Comparison of ENCODE assay signal across 8 cellular contexts in genomic region chr2:190627881-190628412, GRCh38. TPM values are rescaled to one million over a fixed set of nuclear protein-coding genes. Genes with fewer than 3 reads are reported as not detected.
DNase-seq lines count a peak whose midpoint lies in the region; ATAC-seq and TF ChIP-seq lines count a peak whose summit lies in the region.

No MANE protein-coding gene starts in this region.

- H3K4me1 ChIP-seq in SK-N-SH (ENCODE audit: control insufficient read depth in 1 of 2, insufficient read depth in 2 of 2, low read depth in 1 of 2, low read length in 1 of 2), result peaks cover 4% of the 10 kb centered on the region in 2 experiments; a peak in 1 of 4 replicates
- H3K4me1 ChIP-seq in tibial artery, result peaks cover 0 to 34% (median 6%) of the 10 kb centered on the region in 4 donors

- no peaks in the 10 kb centered on the region for H4K20me1 ChIP-seq in SK-N-SH (ENCODE audit: insufficient read depth)

- H3K9ac ChIP-seq in SK-N-SH, result no peak overlapping the region

- CTCF ChIA-PET in SK-N-SH (lab: Yijun Ruan, JAX), result interaction anchor here (1.4 kb wide), 1 partner anchor 176 kb away, joined by 3 read pairs; no protein-coding TSS in a partner anchor

- H3K4me2 ChIP-seq in SK-N-SH, result peak overlapping the region; percentile 73

- ATAC-seq in GM18868 (IDR thresholded peaks at IDR 0.05; ENCODE audit: unreplicated experiment) (peak; percentile 86), HG03159 (IDR thresholded peaks at IDR 0.05; ENCODE audit: unreplicated experiment) (peak; percentile 82)

- intact Hi-C loops in tibial artery (cut with DNase I; ENCODE audit: low total_unique reads), result no loop called here

- POLR2A ChIA-PET in SK-N-SH (lab: Yijun Ruan, JAX), result interaction anchor here (1.5 kb wide), 1 partner anchor 22 kb away, joined by 4 read pairs; no protein-coding TSS in a partner anchor

- H2AFZ ChIP-seq in SK-N-SH (ENCODE audit: low read depth), result peak overlapping the region; percentile 85

- H3K27me3 ChIP-seq in SK-N-SH (ENCODE audit: insufficient read depth) (no peaks in the 10 kb centered on the region), tibial artery (no peaks in the 10 kb centered on the region)

- H3K27ac ChIP-seq in SK-N-SH (ENCODE audit: low read depth in 2 of 2, low read length in 1 of 2), result no peak overlapping the region
- H3K27ac ChIP-seq in tibial artery, result peak overlapping the region; percentile 75 to 89

- no peak for TF ChIP-seq RAD21 in SK-N-SH (IDR thresholded peaks at IDR 0.05; ENCODE audit: low read length)

- no peak for TF ChIP-seq EP300 in SK-N-SH (IDR thresholded peaks at IDR 0.05; ENCODE audit: borderline replicate concordance in 1 of 2, low read depth in 1 of 2, low read length in 1 of 2)

- H3K79me2 ChIP-seq in SK-N-SH (ENCODE audit: insufficient read depth), result no peaks in the 10 kb centered on the region

- peaks cover 4% of the 10 kb centered on the region for H3F3A ChIP-seq in SK-N-SH (replicated peaks; ENCODE audit: insufficient read depth)

- H3K4me3 ChIP-seq in AG09309 (ENCODE audit: control insufficient read depth, low read depth, low read length), result peak overlapping the region; percentile 49
- peak overlapping the region; percentile 42 to 46 for H3K4me3 ChIP-seq in SK-N-SH (ENCODE audit: low read depth in 2 of 2, low read length in 1 of 2)
- peak overlapping the region; percentile 55 to 57 for H3K4me3 ChIP-seq in tibial artery

- 24% methylated on average over 22 of the region's 22 CpGs for WGBS in SK-N-SH (ENCODE audit: low lambda C conversion rate)

- no peaks in the 10 kb centered on the region for H3K9me2 ChIP-seq in SK-N-SH

- 0 out of 2 replicates have a peak, but pooled peaks cover 3% of the 10 kb centered on the region for H3K9me3 ChIP-seq in SK-N-SH
- no peaks in the 10 kb centered on the region for H3K9me3 ChIP-seq in tibial artery

- H3K36me3 ChIP-seq in SK-N-SH (replicated peaks in 1 of 2; ENCODE audit: control insufficient read depth in 1 of 2, insufficient read depth in 2 of 2, low read length in 1 of 2) (no peaks in the 10 kb centered on the region), tibial artery (no peaks in the 10 kb centered on the region)

- DNase-seq in AG09309 (ENCODE audit: low read depth) (no peak), SK-N-SH (peak; percentile 79), dermis blood vessel endothelial cell (peak; percentile 51), midbrain (lab: John Stamatoyannopoulos, UW) (peak; percentile 65), tibial artery (peak in 1 of 2 donors; percentile 74), NCI-H1048 (lab: John Stamatoyannopoulos, UW) (no peak)

- no peak for TF ChIP-seq CTCF in AG09309 (IDR thresholded peaks at IDR 0.05; ENCODE audit: control insufficient read depth, insufficient read depth, low read depth, low read length, missing control alignments)
- no peak for TF ChIP-seq CTCF in SK-N-SH (IDR thresholded peaks at IDR 0.05)
- TF ChIP-seq CTCF in tibial artery (IDR thresholded peaks at IDR 0.05), result no peak

TF ChIP-seq in SK-N-SH, 30 proteins besides CTCF, POLR2A, EP300 and RAD21:
- no peak for TF ChIP-seq EZH2phosphoT487 (IDR thresholded peaks at IDR 0.05; ENCODE audit: borderline replicate concordance, low read depth)
- no peak for TF ChIP-seq FOXM1 (IDR thresholded peaks at IDR 0.05; ENCODE audit: low read depth)
- peak; percentile 34; the same call in 1 of the 2 replicates for TF ChIP-seq FOXJ3 (CRISPR knock-in tag; IDR thresholded peaks at IDR 0.05)

RNA-seq across cellular contexts. Expression of gene NAB1, which starts 20.9 kb away (rescaled TPM):
- 9.7 and 13.4 TPM in 2 replicates for polyA plus RNA-seq in SK-N-SH (2012; rRNA removed)
- polyA plus RNA-seq in SK-N-SH (2012; cell fraction: cytosol; rRNA removed), result 10.7 and 10.8 TPM in 2 replicates
- polyA plus RNA-seq in SK-N-SH (2012; cell fraction: nucleus; rRNA removed), result 20.6 and 30.1 TPM in 2 replicates
- 38.8 and 64.2 TPM in 2 replicates for total RNA-seq in dermis blood vessel endothelial cell

Comparison
In these comparisons a context has a peak if more than half of its experiments do, and no peak if none do; other contexts are left out.
1. DNase-seq: peak in SK-N-SH (single experiment), dermis blood vessel endothelial cell (single experiment) and midbrain (single experiment); none in AG09309 (single experiment) and NCI-H1048 (single experiment).
2. H3K27ac ChIP-seq: peak in tibial artery (2 of 2); none in SK-N-SH (0 of 2).
3. Peak in every context shown above with its lines, with median percentiles within 50 percentile points of each other: H3K4me3 ChIP-seq.